ENCODE assay signal across 1 cellular context in the genomic region with DNA sequence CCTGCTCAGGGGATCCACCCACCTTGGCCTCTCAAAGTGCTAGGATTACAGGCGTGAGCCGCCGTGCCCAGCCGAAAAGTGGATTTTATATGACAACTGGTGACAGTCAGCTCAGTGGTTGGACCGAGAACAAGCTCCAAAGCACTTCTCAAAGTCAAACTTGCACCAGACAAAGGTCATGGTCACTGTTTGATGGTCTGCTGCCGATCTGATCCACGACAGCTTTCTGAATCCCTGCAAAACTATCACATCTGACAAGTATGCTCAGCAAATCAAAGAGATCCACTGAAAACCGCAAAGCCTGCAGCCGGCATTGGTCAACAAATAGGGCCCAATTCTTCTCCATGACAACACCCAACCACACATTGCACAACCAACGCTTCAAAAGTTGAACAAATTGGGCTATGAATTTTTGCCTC.
A peak's percentile ranks its signal among the peaks of the same experiment; 100 is the strongest.
TF ChIP-seq lines count a peak whose summit lies in the region.

No MANE protein-coding gene starts in this region.

TF ChIP-seq in HepG2, 621 proteins besides CTCF, POLR2A, EP300 and RAD21 (continued from another document and continues in another):
- TF ChIP-seq BRD4 (CRISPR knock-in tag; IDR thresholded peaks at IDR 0.05) (no peak), ZBTB14 (CRISPR knock-in tag; IDR thresholded peaks at IDR 0.05) (no peak), ZBTB33 (CRISPR knock-in tag; IDR thresholded peaks at IDR 0.05) (no peak), ZSCAN22 (CRISPR knock-in tag; IDR thresholded peaks at IDR 0.05) (peak; percentile 46; the same call in 1 of the 2 replicates), CCDC6 (CRISPR knock-in tag; IDR thresholded peaks at IDR 0.05) (0 out of 2 replicates have a peak, but pooled peaks have one; percentile 35), ARID5B (CRISPR knock-in tag; IDR thresholded peaks at IDR 0.05) (peak; percentile 92), CEBPG (CRISPR knock-in tag; IDR thresholded peaks at IDR 0.05) (peak; percentile 92), ZNF546 (CRISPR knock-in tag; conservative IDR thresholded peaks at IDR 0.05) (no peak), POGZ (CRISPR knock-in tag; IDR thresholded peaks at IDR 0.05) (peak; percentile 70; the same call in 1 of the 2 replicates), ZNF256 (CRISPR knock-in tag; conservative IDR thresholded peaks at IDR 0.05) (no peak), KLF11 (CRISPR knock-in tag; IDR thresholded peaks at IDR 0.05) (no peak), ZNF224 (CRISPR knock-in tag; IDR thresholded peaks at IDR 0.05) (no peak), ATF4 (CRISPR knock-in tag; IDR thresholded peaks at IDR 0.05) (peak in 1 of 2 experiments; percentile 76; a peak in 2 of 4 replicates), FOXC1 (CRISPR knock-in tag; IDR thresholded peaks at IDR 0.05; ENCODE audit: borderline replicate concordance) (peak; percentile 39; the same call in 1 of the 2 replicates), ZNF160 (CRISPR knock-in tag; IDR thresholded peaks at IDR 0.05) (no peak), CREB1 (IDR thresholded peaks at IDR 0.05) (peak; percentile 24; the same call in 1 of the 2 replicates), CREB1 (CRISPR knock-in tag; IDR thresholded peaks at IDR 0.05) (peak; percentile 61; the same call in 1 of the 2 replicates), BHLHE40 (IDR thresholded peaks at IDR 0.05; ENCODE audit: low read length) (peak; percentile 73), FOXK2 (IDR thresholded peaks at IDR 0.05) (0 out of 2 replicates have a peak, but pooled peaks have one; percentile 48), NCOA2 (CRISPR knock-in tag; IDR thresholded peaks at IDR 0.05) (peak; percentile 82), RFX1 (IDR thresholded peaks at IDR 0.05) (peak; percentile 82), MEIS1 (CRISPR knock-in tag; IDR thresholded peaks at IDR 0.05; ENCODE audit: borderline replicate concordance) (peak; percentile 54; the same call in 1 of the 2 replicates), RFX3 (CRISPR knock-in tag; IDR thresholded peaks at IDR 0.05) (peak; percentile 79), FOXA1 (IDR thresholded peaks at IDR 0.05) (no peak), FOXA1 (CRISPR knock-in tag; IDR thresholded peaks at IDR 0.05) (peak; percentile 78), ZFP1 (CRISPR knock-in tag; IDR thresholded peaks at IDR 0.05) (peak; percentile 99), ZBTB3 (CRISPR knock-in tag; IDR thresholded peaks at IDR 0.05; ENCODE audit: borderline replicate concordance, low read depth) (no peak), RXRA (CRISPR knock-in tag; IDR thresholded peaks at IDR 0.05) (peak; percentile 72; the same call in 1 of the 2 replicates), ZNF850 (CRISPR knock-in tag; conservative IDR thresholded peaks at IDR 0.05) (no peak), ADNP (CRISPR knock-in tag; IDR thresholded peaks at IDR 0.05) (0 out of 2 replicates have a peak, but pooled peaks have one; percentile 15)
- TF ChIP-seq, protein P1, sequence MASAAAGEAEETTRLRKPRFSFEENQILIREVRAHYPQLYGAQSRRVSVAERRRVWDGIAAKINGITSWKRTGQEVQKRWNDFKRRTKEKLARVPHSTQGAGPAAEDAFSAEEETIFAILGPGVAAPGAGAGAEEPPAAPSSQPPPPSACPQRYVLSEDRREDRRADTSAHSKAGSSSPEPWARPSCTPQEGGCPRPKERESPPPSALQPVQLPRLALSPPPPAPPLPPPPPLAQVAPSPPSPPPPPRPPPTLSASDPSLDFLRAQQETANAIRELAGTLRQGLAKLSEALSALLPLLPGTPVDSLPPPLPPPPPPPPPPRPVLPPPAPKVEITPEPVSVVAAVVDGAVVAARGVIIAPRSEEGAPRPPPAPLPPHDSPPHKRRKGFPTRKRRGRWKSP (CRISPR knock-in tag; IDR thresholded peaks at IDR 0.05): 0 out of 2 replicates have a peak, but pooled peaks have one; percentile 42
- TF ChIP-seq, protein P2, sequence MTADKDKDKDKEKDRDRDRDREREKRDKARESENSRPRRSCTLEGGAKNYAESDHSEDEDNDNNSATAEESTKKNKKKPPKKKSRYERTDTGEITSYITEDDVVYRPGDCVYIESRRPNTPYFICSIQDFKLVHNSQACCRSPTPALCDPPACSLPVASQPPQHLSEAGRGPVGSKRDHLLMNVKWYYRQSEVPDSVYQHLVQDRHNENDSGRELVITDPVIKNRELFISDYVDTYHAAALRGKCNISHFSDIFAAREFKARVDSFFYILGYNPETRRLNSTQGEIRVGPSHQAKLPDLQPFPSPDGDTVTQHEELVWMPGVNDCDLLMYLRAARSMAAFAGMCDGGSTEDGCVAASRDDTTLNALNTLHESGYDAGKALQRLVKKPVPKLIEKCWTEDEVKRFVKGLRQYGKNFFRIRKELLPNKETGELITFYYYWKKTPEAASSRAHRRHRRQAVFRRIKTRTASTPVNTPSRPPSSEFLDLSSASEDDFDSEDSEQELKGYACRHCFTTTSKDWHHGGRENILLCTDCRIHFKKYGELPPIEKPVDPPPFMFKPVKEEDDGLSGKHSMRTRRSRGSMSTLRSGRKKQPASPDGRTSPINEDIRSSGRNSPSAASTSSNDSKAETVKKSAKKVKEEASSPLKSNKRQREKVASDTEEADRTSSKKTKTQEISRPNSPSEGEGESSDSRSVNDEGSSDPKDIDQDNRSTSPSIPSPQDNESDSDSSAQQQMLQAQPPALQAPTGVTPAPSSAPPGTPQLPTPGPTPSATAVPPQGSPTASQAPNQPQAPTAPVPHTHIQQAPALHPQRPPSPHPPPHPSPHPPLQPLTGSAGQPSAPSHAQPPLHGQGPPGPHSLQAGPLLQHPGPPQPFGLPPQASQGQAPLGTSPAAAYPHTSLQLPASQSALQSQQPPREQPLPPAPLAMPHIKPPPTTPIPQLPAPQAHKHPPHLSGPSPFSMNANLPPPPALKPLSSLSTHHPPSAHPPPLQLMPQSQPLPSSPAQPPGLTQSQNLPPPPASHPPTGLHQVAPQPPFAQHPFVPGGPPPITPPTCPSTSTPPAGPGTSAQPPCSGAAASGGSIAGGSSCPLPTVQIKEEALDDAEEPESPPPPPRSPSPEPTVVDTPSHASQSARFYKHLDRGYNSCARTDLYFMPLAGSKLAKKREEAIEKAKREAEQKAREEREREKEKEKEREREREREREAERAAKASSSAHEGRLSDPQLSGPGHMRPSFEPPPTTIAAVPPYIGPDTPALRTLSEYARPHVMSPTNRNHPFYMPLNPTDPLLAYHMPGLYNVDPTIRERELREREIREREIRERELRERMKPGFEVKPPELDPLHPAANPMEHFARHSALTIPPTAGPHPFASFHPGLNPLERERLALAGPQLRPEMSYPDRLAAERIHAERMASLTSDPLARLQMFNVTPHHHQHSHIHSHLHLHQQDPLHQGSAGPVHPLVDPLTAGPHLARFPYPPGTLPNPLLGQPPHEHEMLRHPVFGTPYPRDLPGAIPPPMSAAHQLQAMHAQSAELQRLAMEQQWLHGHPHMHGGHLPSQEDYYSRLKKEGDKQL (CRISPR knock-in tag; IDR thresholded peaks at IDR 0.05; ENCODE audit: low read depth): peak; percentile 85
- TF ChIP-seq, protein P3, sequence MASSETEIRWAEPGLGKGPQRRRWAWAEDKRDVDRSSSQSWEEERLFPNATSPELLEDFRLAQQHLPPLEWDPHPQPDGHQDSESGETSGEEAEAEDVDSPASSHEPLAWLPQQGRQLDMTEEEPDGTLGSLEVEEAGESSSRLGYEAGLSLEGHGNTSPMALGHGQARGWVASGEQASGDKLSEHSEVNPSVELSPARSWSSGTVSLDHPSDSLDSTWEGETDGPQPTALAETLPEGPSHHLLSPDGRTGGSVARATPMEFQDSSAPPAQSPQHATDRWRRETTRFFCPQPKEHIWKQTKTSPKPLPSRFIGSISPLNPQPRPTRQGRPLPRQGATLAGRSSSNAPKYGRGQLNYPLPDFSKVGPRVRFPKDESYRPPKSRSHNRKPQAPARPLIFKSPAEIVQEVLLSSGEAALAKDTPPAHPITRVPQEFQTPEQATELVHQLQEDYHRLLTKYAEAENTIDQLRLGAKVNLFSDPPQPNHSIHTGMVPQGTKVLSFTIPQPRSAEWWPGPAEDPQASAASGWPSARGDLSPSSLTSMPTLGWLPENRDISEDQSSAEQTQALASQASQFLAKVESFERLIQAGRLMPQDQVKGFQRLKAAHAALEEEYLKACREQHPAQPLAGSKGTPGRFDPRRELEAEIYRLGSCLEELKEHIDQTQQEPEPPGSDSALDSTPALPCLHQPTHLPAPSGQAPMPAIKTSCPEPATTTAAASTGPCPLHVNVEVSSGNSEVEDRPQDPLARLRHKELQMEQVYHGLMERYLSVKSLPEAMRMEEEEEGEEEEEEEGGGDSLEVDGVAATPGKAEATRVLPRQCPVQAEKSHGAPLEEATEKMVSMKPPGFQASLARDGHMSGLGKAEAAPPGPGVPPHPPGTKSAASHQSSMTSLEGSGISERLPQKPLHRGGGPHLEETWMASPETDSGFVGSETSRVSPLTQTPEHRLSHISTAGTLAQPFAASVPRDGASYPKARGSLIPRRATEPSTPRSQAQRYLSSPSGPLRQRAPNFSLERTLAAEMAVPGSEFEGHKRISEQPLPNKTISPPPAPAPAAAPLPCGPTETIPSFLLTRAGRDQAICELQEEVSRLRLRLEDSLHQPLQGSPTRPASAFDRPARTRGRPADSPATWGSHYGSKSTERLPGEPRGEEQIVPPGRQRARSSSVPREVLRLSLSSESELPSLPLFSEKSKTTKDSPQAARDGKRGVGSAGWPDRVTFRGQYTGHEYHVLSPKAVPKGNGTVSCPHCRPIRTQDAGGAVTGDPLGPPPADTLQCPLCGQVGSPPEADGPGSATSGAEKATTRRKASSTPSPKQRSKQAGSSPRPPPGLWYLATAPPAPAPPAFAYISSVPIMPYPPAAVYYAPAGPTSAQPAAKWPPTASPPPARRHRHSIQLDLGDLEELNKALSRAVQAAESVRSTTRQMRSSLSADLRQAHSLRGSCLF (CRISPR knock-in tag; IDR thresholded peaks at IDR 0.05; ENCODE audit: borderline replicate concordance): no peak
- TF ChIP-seq, protein P4, sequence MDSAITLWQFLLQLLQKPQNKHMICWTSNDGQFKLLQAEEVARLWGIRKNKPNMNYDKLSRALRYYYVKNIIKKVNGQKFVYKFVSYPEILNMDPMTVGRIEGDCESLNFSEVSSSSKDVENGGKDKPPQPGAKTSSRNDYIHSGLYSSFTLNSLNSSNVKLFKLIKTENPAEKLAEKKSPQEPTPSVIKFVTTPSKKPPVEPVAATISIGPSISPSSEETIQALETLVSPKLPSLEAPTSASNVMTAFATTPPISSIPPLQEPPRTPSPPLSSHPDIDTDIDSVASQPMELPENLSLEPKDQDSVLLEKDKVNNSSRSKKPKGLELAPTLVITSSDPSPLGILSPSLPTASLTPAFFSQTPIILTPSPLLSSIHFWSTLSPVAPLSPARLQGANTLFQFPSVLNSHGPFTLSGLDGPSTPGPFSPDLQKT (CRISPR knock-in tag; IDR thresholded peaks at IDR 0.05; ENCODE audit: borderline replicate concordance): no peak
- TF ChIP-seq, protein P5, sequence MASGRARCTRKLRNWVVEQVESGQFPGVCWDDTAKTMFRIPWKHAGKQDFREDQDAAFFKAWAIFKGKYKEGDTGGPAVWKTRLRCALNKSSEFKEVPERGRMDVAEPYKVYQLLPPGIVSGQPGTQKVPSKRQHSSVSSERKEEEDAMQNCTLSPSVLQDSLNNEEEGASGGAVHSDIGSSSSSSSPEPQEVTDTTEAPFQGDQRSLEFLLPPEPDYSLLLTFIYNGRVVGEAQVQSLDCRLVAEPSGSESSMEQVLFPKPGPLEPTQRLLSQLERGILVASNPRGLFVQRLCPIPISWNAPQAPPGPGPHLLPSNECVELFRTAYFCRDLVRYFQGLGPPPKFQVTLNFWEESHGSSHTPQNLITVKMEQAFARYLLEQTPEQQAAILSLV (CRISPR knock-in tag; IDR thresholded peaks at IDR 0.05; ENCODE audit: borderline replicate concordance): no peak
